In genomic region chr19:47660435-47660832, GRCh38 we compare ENCODE assay signal across 16 cellular contexts. TPM values are rescaled to one million over a fixed set of nuclear protein-coding genes. Genes with fewer than 3 reads are reported as not detected.
DNase-seq lines count a peak whose midpoint lies in the region; ATAC-seq and TF ChIP-seq lines count a peak whose summit lies in the region.
"Had no signal": no experiment of that assay in that cellular context is flagged by ENCODE, and none has a peak within 500 bp of the region (broad histone marks: within the 10 kb centered on the region; RNA-seq: fewer than 3 reads in every experiment).

No MANE protein-coding gene starts in this region.

- no peaks in the 10 kb centered on the region for H3K36me3 ChIP-seq in colonic mucosa
- no peaks in the 10 kb centered on the region for H3K36me3 ChIP-seq in mucosa of descending colon (ENCODE audit: low read depth)
- H3K36me3 ChIP-seq: heart left ventricle had no signal

- POLR2A ChIA-PET in HEK293T (lab: Yijun Ruan, JAX), result no interaction called here

- CTCF ChIA-PET in HEK293T (lab: Yijun Ruan, JAX), result interaction anchor here (0.7 kb wide), 1 partner anchor 62 kb away, joined by 3 read pairs; no protein-coding TSS in a partner anchor

- peaks cover 30% of the 10 kb centered on the region for H3K4me1 ChIP-seq in right cardiac atrium (ENCODE audit: control insufficient read depth, insufficient read depth, low read length)
- H3K4me1 ChIP-seq in colonic mucosa, result peaks cover 19% of the 10 kb centered on the region
- H3K4me1 ChIP-seq in mucosa of descending colon (ENCODE audit: low read depth), result peaks cover 47% of the 10 kb centered on the region

- H3K27me3 ChIP-seq in right cardiac atrium (ENCODE audit: control insufficient read depth, insufficient read depth), result no peaks in the 10 kb centered on the region
- no peaks in the 10 kb centered on the region for H3K27me3 ChIP-seq in colonic mucosa
- H3K27me3 ChIP-seq: heart left ventricle had no signal

- DNase-seq in right cardiac atrium (peak in 1 of 3 donors; percentile 2), cardiac septum (ENCODE audit: low spot score) (no peak), colonic mucosa (peak; percentile 55), mucosa of descending colon (peak in 2 of 3 donors; percentile 55 to 60), SKM-1 treated with dmso at 0.1 percent for 144 hours (lab: John Stamatoyannopoulos, UW; ENCODE audit: unreplicated experiment) (no peak), HEK293T (ENCODE audit: extremely low spot score) (no peak)
- DNase-seq in activated CD4-positive, alpha-beta T cell treated with anti-CD3 and anti-CD28 coated beads, Interleukin-2, amount 50 U/mL, for 48 hours, result no peak
- DNase-seq: activated B cell treated with CpG ODN at 0.5 μM for 24 hours; GDM1; heart left ventricle; KG1; NCI-H146; stimulated activated naive CD4-positive, alpha-beta T cell; T-cell had no signal

- H3K27ac ChIP-seq in right cardiac atrium (ENCODE audit: low read length), result peak overlapping the region; percentile 58
- no peak overlapping the region for H3K27ac ChIP-seq in colonic mucosa

- peak overlapping the region in 1 of 2 donors; percentile 77 for H3K9ac ChIP-seq in colonic mucosa (ENCODE audit: low read depth in 2 of 2, low read length in 2 of 2)

- H3K9me3 ChIP-seq in right cardiac atrium (ENCODE audit: control insufficient read depth, low read length) (no peaks in the 10 kb centered on the region), colonic mucosa (no peaks in the 10 kb centered on the region), mucosa of descending colon (no peaks in the 10 kb centered on the region)
- H3K9me3 ChIP-seq: heart left ventricle had no signal

- H3K4me3 ChIP-seq in right cardiac atrium (ENCODE audit: low read length) (no peak overlapping the region), colonic mucosa (no peak overlapping the region), mucosa of descending colon (no peak overlapping the region)
- H3K4me3 ChIP-seq: heart left ventricle had no signal

- 92% methylated on average over 6 of the region's 6 CpGs for WGBS in right cardiac atrium

- intact Hi-C loops in right cardiac atrium (cut with DNase I) (loop anchor here in 2 of 4 donors (10.0 kb wide), 2 partner anchors 46 to 56 kb away; partner anchors contain the start of gene BICRA (in 1 of the 2)), cardiac septum (cut with DNase I) (loop anchor here (5.0 kb wide), 1 partner anchor 43 kb away; no protein-coding TSS in a partner anchor), colonic mucosa (cut with DNase I) (no loop called here), mucosa of descending colon (cut with DNase I, micrococcal nuclease) (no loop called here)

- ATAC-seq in right cardiac atrium (no peak), mucosa of descending colon (peak; percentile 70), HG03095 (IDR thresholded peaks at IDR 0.05; ENCODE audit: unreplicated experiment) (no peak)
- ATAC-seq: heart left ventricle; natural killer cell treated with Interleukin-12 subunit alpha and Interleukin-12 subunit beta and Interleukin-15 and Interleukin-18, amount 100 ng/mL, for 72 hours; T-cell had no signal

- TF ChIP-seq CTCF in colonic mucosa (IDR thresholded peaks at IDR 0.05), result no peak
- TF ChIP-seq CTCF in mucosa of descending colon (IDR thresholded peaks at IDR 0.05), result no peak

TF ChIP-seq in HEK293T, 16 proteins besides CTCF, POLR2A, EP300 and RAD21:
- no peak for TF ChIP-seq LEF1 (IDR thresholded peaks at IDR 0.05; ENCODE audit: borderline replicate concordance)
- TF ChIP-seq BHLHE40 (IDR thresholded peaks at IDR 0.05; ENCODE audit: borderline replicate concordance), result no peak
- TF ChIP-seq ELF4 (IDR thresholded peaks at IDR 0.05), result no peak
- no peak for TF ChIP-seq NFRKB (IDR thresholded peaks at IDR 0.05)
- TF ChIP-seq PKNOX1 (IDR thresholded peaks at IDR 0.05), result no peak
- no peak for TF ChIP-seq L3MBTL2 (conservative IDR thresholded peaks at IDR 0.05)
- TF ChIP-seq TARDBP (IDR thresholded peaks at IDR 0.05), result no peak
- TF ChIP-seq FOXM1 (IDR thresholded peaks at IDR 0.05; ENCODE audit: borderline replicate concordance), result no peak
- TF ChIP-seq FOXA1 (IDR thresholded peaks at IDR 0.05), result no peak
- no peak for TF ChIP-seq ZNF384 (IDR thresholded peaks at IDR 0.05)
- no peak for TF ChIP-seq FOXK2 (IDR thresholded peaks at IDR 0.05)
- no peak for TF ChIP-seq SP1 (IDR thresholded peaks at IDR 0.05)
- TF ChIP-seq HDGF (IDR thresholded peaks at IDR 0.05; ENCODE audit: borderline replicate concordance), result no peak
- no peak for TF ChIP-seq CTBP1 (IDR thresholded peaks at IDR 0.05; ENCODE audit: borderline replicate concordance)
- no peak for TF ChIP-seq SUZ12 (IDR thresholded peaks at IDR 0.05)

RNA-seq across cellular contexts. Expression of gene BICRA, which starts 51.5 kb away (rescaled TPM):
- total RNA-seq in right cardiac atrium (10 to 100 TPM in 2 of 4 donors, 1 to 10 TPM in 2; 9.7 to 13.6 (median 11.0) TPM), cardiac septum (9.3 TPM), colonic mucosa (10 to 100 TPM; 11.7 to 13.4 TPM), mucosa of descending colon (10 to 100 TPM; 18.1 to 19.7 (median 18.5) TPM)
- 9.2 TPM for polyA plus RNA-seq in right cardiac atrium

RNA-seq across cellular contexts. Expression of gene EHD2, which starts 52.8 kb away (rescaled TPM):
- 10 to 100 TPM; 32.8 to 61.9 (median 49.1) TPM for total RNA-seq in right cardiac atrium
- polyA plus RNA-seq in right cardiac atrium, result 34.8 TPM
- total RNA-seq in cardiac septum, result 42.6 TPM
- total RNA-seq in colonic mucosa, result 10 to 100 TPM; 10.9 to 33.7 TPM
- 100 to 1,000 TPM in 1 of 3 donors, 10 to 100 TPM in 2; 10.8 to 108 (median 30.3) TPM for total RNA-seq in mucosa of descending colon
- total RNA-seq: activated B cell treated with CpG ODN at 0.5 μM for 24 hours; natural killer cell treated with Interleukin-12 subunit alpha and Interleukin-12 subunit beta and Interleukin-15 and Interleukin-18, amount 100 ng/mL, for 72 hours had no signal

Comparison
In these comparisons a context has a peak if more than half of its experiments do, and no peak if none do; other contexts are left out.
1. DNase-seq: peak in colonic mucosa (single experiment) and mucosa of descending colon (2 of 3); none in cardiac septum (single experiment), SKM-1 treated with dmso at 0.1 percent for 144 hours (single experiment), activated CD4-positive, alpha-beta T cell treated with anti-CD3 and anti-CD28 coated beads, Interleukin-2, amount 50 U/mL, for 48 hours (0 of 2) and HEK293T (single experiment).